ENCODE assay signal across 1 cellular context in genomic region chr1:157311730-157312269, GRCh38.
TF ChIP-seq lines count a peak whose summit lies in the region.

No MANE protein-coding gene starts in this region.

TF ChIP-seq in K562, 482 proteins besides CTCF, POLR2A, EP300 and RAD21 (continued from another document):
- no peak for TF ChIP-seq ZNF518B (CRISPR knock-in tag; IDR thresholded peaks at IDR 0.05)
- TF ChIP-seq ZNF668 (CRISPR knock-in tag; IDR thresholded peaks at IDR 0.05): no peak
- no peak for TF ChIP-seq POLR2G (IDR thresholded peaks at IDR 0.05; ENCODE audit: low read depth, low read length)
- TF ChIP-seq ZNF23 (CRISPR knock-in tag; IDR thresholded peaks at IDR 0.05): no peak
- TF ChIP-seq ZC3H11A (IDR thresholded peaks at IDR 0.05; ENCODE audit: low read depth, low read length): no peak
- TF ChIP-seq ZBTB5 (IDR thresholded peaks at IDR 0.05): no peak
- no peak for TF ChIP-seq NR2C1 (IDR thresholded peaks at IDR 0.05)
- TF ChIP-seq NR2C1 (tag; IDR thresholded peaks at IDR 0.05): peak; percentile 27; the same call in 1 of the 2 replicates
- TF ChIP-seq SREBF1 (IDR thresholded peaks at IDR 0.05; ENCODE audit: borderline replicate concordance, low read depth, low read length): no peak
- no peak for TF ChIP-seq PATZ1 (CRISPR knock-in tag; IDR thresholded peaks at IDR 0.05; ENCODE audit: borderline replicate concordance)
- TF ChIP-seq CBFA2T2 (conservative IDR thresholded peaks at IDR 0.05): peak; percentile 57
- TF ChIP-seq DEAF1 (CRISPR knock-in tag; IDR thresholded peaks at IDR 0.05): no peak
- no peak for TF ChIP-seq ZZZ3 (IDR thresholded peaks at IDR 0.05)
- no peak for TF ChIP-seq NR2F6 (CRISPR knock-in tag; IDR thresholded peaks at IDR 0.05)
- TF ChIP-seq USF2 (CRISPR knock-in tag; IDR thresholded peaks at IDR 0.05): peak; percentile 47
- no peak for TF ChIP-seq HNRNPK (IDR thresholded peaks at IDR 0.05; ENCODE audit: low read depth, low read length, poor library complexity, severe bottlenecking)
- TF ChIP-seq KHSRP (IDR thresholded peaks at IDR 0.05): no peak
- TF ChIP-seq ZNF280A (IDR thresholded peaks at IDR 0.05; ENCODE audit: low read depth, partially characterized antibody): no peak
- no peak for TF ChIP-seq ZNF354B (CRISPR knock-in tag; IDR thresholded peaks at IDR 0.05)
- TF ChIP-seq STAG1 (CRISPR knock-in tag; IDR thresholded peaks at IDR 0.05; ENCODE audit: borderline replicate concordance): no peak
- TF ChIP-seq CXXC5 (CRISPR knock-in tag; IDR thresholded peaks at IDR 0.05): no peak
- no peak for TF ChIP-seq EWSR1 (IDR thresholded peaks at IDR 0.05; ENCODE audit: borderline replicate concordance, low read depth, partially characterized antibody)
- TF ChIP-seq HOMEZ (CRISPR knock-in tag; IDR thresholded peaks at IDR 0.05): no peak
